21 cellular contexts compared by ENCODE assay signal in genomic region chr6:160259143-160259425, GRCh38. TPM values are rescaled to one million over a fixed set of nuclear protein-coding genes. Genes with fewer than 3 reads are reported as not detected.
A peak's percentile ranks its signal among the peaks of the same experiment; 100 is the strongest.
DNase-seq lines count a peak whose midpoint lies in the region; ATAC-seq, FAIRE-seq and TF ChIP-seq lines count a peak whose summit lies in the region.
"Had no signal": no experiment of that assay in that cellular context is flagged by ENCODE, and none has a peak within 500 bp of the region (broad histone marks: within the 10 kb centered on the region; RNA-seq: fewer than 3 reads in every experiment).

No MANE protein-coding gene starts in this region.

- TF ChIP-seq CTCF in H1 (IDR thresholded peaks at IDR 0.05; ENCODE audit: control extremely low read depth in 1 of 3, insufficient read depth in 1 of 3, low read depth in 1 of 3, low read length in 3 of 3): no peak
- no peak for TF ChIP-seq CTCF in parathyroid adenoma (IDR thresholded peaks at IDR 0.05)
- no peak for TF ChIP-seq CTCF in transverse colon (IDR thresholded peaks at IDR 0.05)

- no peak overlapping the region; the same call in 1 of the 2 replicates for H2BK20ac ChIP-seq in H1 (ENCODE audit: low read length)

- CTCF ChIA-PET in H1 (lab: Charles Lee; ENCODE audit: partially characterized antibody): no interaction called here

- intact Hi-C loops in transverse colon (cut with DNase I; ENCODE audit: low total_unique reads): no loop called here

- peak overlapping the region; percentile 36; the same call in 1 of the 2 replicates for H2BK15ac ChIP-seq in H1 (ENCODE audit: low read length)
- no peak overlapping the region for H2BK15ac ChIP-seq in mesenchymal stem cell (ENCODE audit: low read depth, poor library complexity, severe bottlenecking)

- WGBS in H1 (ENCODE audit: extremely low coverage in 1 of 2, insufficient coverage in 1 of 2, insufficient read length in 1 of 2, insufficient replicate concordance in 2 of 2, low coverage in 1 of 2, low lambda C conversion rate in 2 of 2, missing lambda C conversion rate in 1 of 2), 2 experiments: 91% methylated on average over 8 of the region's 8 CpGs; no CpG with 5 or more reads in 1 of the 2 experiments
- WGBS in mesenchymal stem cell: 85% methylated on average over 6 of the region's 8 CpGs
- WGBS in transverse colon (ENCODE audit: low coverage in 1 of 2), 2 donors: 75 to 87% methylated on average over 3 to 8 of the region's 8 CpGs

- H3K27ac ChIP-seq in H1 (ENCODE audit: low read depth, low read length): no peak overlapping the region
- no peak overlapping the region for H3K27ac ChIP-seq in mesenchymal stem cell (ENCODE audit: low read length, poor library complexity, severe bottlenecking)
- no peak overlapping the region for H3K27ac ChIP-seq in parathyroid adenoma
- peak overlapping the region in 3 of 4 donors; percentile 42 to 70 (median 55) for H3K27ac ChIP-seq in transverse colon

- H3K4me2 ChIP-seq in H1 (ENCODE audit: insufficient read depth in 1 of 2, low read depth in 2 of 2, low read length in 2 of 2): no peak overlapping the region
- no peak overlapping the region for H3K4me2 ChIP-seq in mesenchymal stem cell (ENCODE audit: low read length, poor library complexity, severe bottlenecking)
- H3K4me2 ChIP-seq in parathyroid adenoma (ENCODE audit: low read length): no peak overlapping the region

- no peak overlapping the region; the same call in 1 of the 2 replicates for H2AFZ ChIP-seq in H1 (ENCODE audit: low read length)
- no peak overlapping the region for H2AFZ ChIP-seq in mesenchymal stem cell (ENCODE audit: low read depth, low read length)
- peak overlapping the region; percentile 54 for H2AFZ ChIP-seq in parathyroid adenoma

- TF ChIP-seq EP300 in H1 (IDR thresholded peaks at IDR 0.05; ENCODE audit: borderline replicate concordance in 1 of 2, low read depth in 2 of 2, low read length in 2 of 2): no peak
- no peak for TF ChIP-seq EP300 in transverse colon (IDR thresholded peaks at IDR 0.05; ENCODE audit: low read depth)

- TF ChIP-seq POLR2A in H1 (IDR thresholded peaks at IDR 0.05; ENCODE audit: control extremely low read depth in 1 of 2, low read depth in 2 of 2, low read length in 2 of 2) (no peak), transverse colon (IDR thresholded peaks at IDR 0.05) (no peak)

- no peak overlapping the region for H3K56ac ChIP-seq in H1 (replicated peaks; ENCODE audit: insufficient read length, low read depth, low read length)

- H3K9me3 ChIP-seq in H1 (ENCODE audit: insufficient read depth in 2 of 2, low read depth in 1 of 2, low read length in 1 of 2) (no peaks in the 10 kb centered on the region), mesenchymal stem cell (ENCODE audit: control insufficient read depth, low read length) (no peaks in the 10 kb centered on the region), parathyroid adenoma (ENCODE audit: control insufficient read depth, low read length) (no peaks in the 10 kb centered on the region), transverse colon (no peaks in the 10 kb centered on the region)
- H3K9me3 ChIP-seq: Peyer's patch had no signal

- H2BK12ac ChIP-seq in H1 (ENCODE audit: low read depth, low read length) (peak overlapping the region; percentile 60; the same call in 1 of the 2 replicates), mesenchymal stem cell (ENCODE audit: low read length in 2 of 2) (no peak overlapping the region)

- H3K23ac ChIP-seq in H1 (ENCODE audit: insufficient read length): no peak overlapping the region
- H3K23ac ChIP-seq in mesenchymal stem cell (ENCODE audit: low read length in 2 of 2): no peak overlapping the region

- H4K91ac ChIP-seq in H1 (replicated peaks; ENCODE audit: insufficient read length, low read length): no peak overlapping the region
- no peak overlapping the region for H4K91ac ChIP-seq in mesenchymal stem cell (ENCODE audit: low read length)

- no peaks in the 10 kb centered on the region for H3K23me2 ChIP-seq in H1 (ENCODE audit: low read depth, low read length)

- H3K18ac ChIP-seq in H1 (ENCODE audit: extremely low read depth, low read length) (no peak overlapping the region), mesenchymal stem cell (ENCODE audit: low read depth in 1 of 2, low read length in 2 of 2) (no peak overlapping the region)

- POLR2A ChIA-PET in H1 (lab: Charles Lee; ENCODE audit: partially characterized antibody): no interaction called here

- H3K79me2 ChIP-seq in H1 (ENCODE audit: control insufficient read depth in 1 of 2, insufficient read depth in 2 of 2, low read length in 2 of 2): no peaks in the 10 kb centered on the region
- H3K79me2 ChIP-seq in parathyroid adenoma: no peaks in the 10 kb centered on the region

- H4K8ac ChIP-seq in H1 (ENCODE audit: extremely low read depth, insufficient read depth, low read length) (no peak overlapping the region; the same call in 1 of the 2 replicates), mesenchymal stem cell (ENCODE audit: low read length) (no peak overlapping the region)

- H3K79me1 ChIP-seq in H1 (ENCODE audit: low read depth, low read length): no peaks in the 10 kb centered on the region
- no peaks in the 10 kb centered on the region for H3K79me1 ChIP-seq in mesenchymal stem cell (replicated peaks; ENCODE audit: low read length, poor library complexity, severe bottlenecking)

- H2BK120ac ChIP-seq in H1 (replicated peaks; ENCODE audit: low read depth, low read length): peak overlapping the region; percentile 56
- H2BK120ac ChIP-seq in mesenchymal stem cell (ENCODE audit: low read depth, low read length): no peak overlapping the region

- no peak for DNase-seq in H1 (ENCODE audit: low read depth in 1 of 2, low spot score in 2 of 2)
- DNase-seq in mesenchymal stem cell: no peak
- no peak for DNase-seq in transverse colon
- DNase-seq in stimulated activated naive CD4-positive, alpha-beta T cell treated with Interleukin-2 at 50 U/mL for 16 hours (lab: John Stamatoyannopoulos, UW): no peak
- no peak for DNase-seq in activated CD8-positive, alpha-beta memory T cell treated with anti-CD3 and anti-CD28 coated beads, Interleukin-2, amount 50 U/mL, for 4 hours
- DNase-seq: ACHN; C1 segment of cervical spinal cord; DMS79; KG1; NCI-H1417; NCI-H187; NCI-H2107; NCI-H510A; NCI-H748 treated with DMSO at 0.1 percent for 48 hours; NK-92 treated with Interleukin-12 subunit alpha and Interleukin-12 subunit beta, amount 100 ng/mL, for 24 hours; Peyer's patch had no signal

- in situ Hi-C loops in transverse colon (cut with MboI; ENCODE audit: low pct_ligation_motif_present in 1 of 4, low pct_unique_long_range_greater_than_20kb in 1 of 4, low sequenced_read_pairs in 3 of 4): no loop called here

- H2BK5ac ChIP-seq in H1 (ENCODE audit: low read depth, low read length) (0 out of 2 replicates have a peak overlapping the region, but pooled peaks have one; percentile 35), mesenchymal stem cell (ENCODE audit: low read depth, low read length, poor library complexity, severe bottlenecking) (no peak overlapping the region)

- no peak for ATAC-seq in GM21447 (IDR thresholded peaks at IDR 0.05; ENCODE audit: unreplicated experiment)

- no peak for FAIRE-seq in H1 (lab: Jason Lieb, UNC)
- FAIRE-seq: GM12892, GM18507 had no signal

- no peak overlapping the region for H3K4ac ChIP-seq in H1 (replicated peaks; ENCODE audit: insufficient read length, low read depth, low read length)
- H3K4ac ChIP-seq in mesenchymal stem cell (ENCODE audit: low read depth in 1 of 2, low read length in 2 of 2): no peak overlapping the region

- H2AK5ac ChIP-seq in H1 (ENCODE audit: low read depth, low read length) (no peak overlapping the region), mesenchymal stem cell (ENCODE audit: low read length, severe bottlenecking) (peak overlapping the region; percentile 57)

- H3K27me3 ChIP-seq in H1 (replicated peaks in 1 of 4; ENCODE audit: control insufficient read depth in 3 of 4, extremely low read depth in 1 of 4, insufficient read depth in 3 of 4, low read length in 3 of 4): peaks cover 0 to 3% (median 0%) of the 10 kb centered on the region in 4 experiments; a peak in 1 of 7 replicates
- H3K27me3 ChIP-seq in mesenchymal stem cell (ENCODE audit: control insufficient read depth in 1 of 2, insufficient read depth in 1 of 2, low read length in 2 of 2): no peaks in the 10 kb centered on the region
- H3K27me3 ChIP-seq in parathyroid adenoma (ENCODE audit: control insufficient read depth, insufficient read depth, low read length): no peaks in the 10 kb centered on the region
- no peaks in the 10 kb centered on the region for H3K27me3 ChIP-seq in transverse colon
- H3K27me3 ChIP-seq: Peyer's patch had no signal

- TF ChIP-seq RAD21 in H1 (IDR thresholded peaks at IDR 0.05 in 1 of 2, conservative IDR thresholded peaks at IDR 0.05 in 1 of 2; ENCODE audit: low read depth in 2 of 2, low read length in 2 of 2): no peak

- H4K5ac ChIP-seq in H1 (ENCODE audit: insufficient read length, low read depth, low read length): no peak overlapping the region

- H3K4me1 ChIP-seq in H1 (replicated peaks in 1 of 4; ENCODE audit: control insufficient read depth in 3 of 4, insufficient read depth in 4 of 4, low read length in 3 of 4): peaks cover 7 to 20% (median 14%) of the 10 kb centered on the region in 4 experiments; a peak in 5 of 7 replicates
- H3K4me1 ChIP-seq in mesenchymal stem cell (ENCODE audit: control insufficient read depth, insufficient read depth, low read depth, low read length): peaks cover 17% of the 10 kb centered on the region
- H3K4me1 ChIP-seq in parathyroid adenoma: peaks cover 3% of the 10 kb centered on the region
- H3K4me1 ChIP-seq in transverse colon: peaks cover 0 to 28% (median 5%) of the 10 kb centered on the region in 4 donors

- no peak overlapping the region for H3K4me3 ChIP-seq in H1 (ENCODE audit: extremely low read depth in 1 of 4, insufficient read depth in 2 of 4, low read depth in 3 of 4, low read length in 4 of 4)
- H3K4me3 ChIP-seq in mesenchymal stem cell (ENCODE audit: insufficient read depth in 1 of 2, low read depth in 1 of 2, low read length in 2 of 2): no peak overlapping the region
- no peak overlapping the region for H3K4me3 ChIP-seq in parathyroid adenoma (ENCODE audit: low read depth, low read length)
- H3K4me3 ChIP-seq in transverse colon: no peak overlapping the region
- H3K4me3 ChIP-seq: Peyer's patch had no signal

- H3K36me3 ChIP-seq in H1 (ENCODE audit: control insufficient read depth in 2 of 4, insufficient read depth in 4 of 4, low read length in 3 of 4) (no peaks in the 10 kb centered on the region), mesenchymal stem cell (ENCODE audit: control insufficient read depth in 1 of 2, insufficient read depth in 2 of 2, low read depth in 1 of 2, low read length in 2 of 2) (peaks cover 0 to 2% of the 10 kb centered on the region in 2 experiments), parathyroid adenoma (ENCODE audit: control insufficient read depth, insufficient read depth, low read length) (no peaks in the 10 kb centered on the region), transverse colon (no peaks in the 10 kb centered on the region)
- H3K36me3 ChIP-seq: Peyer's patch had no signal

- H4K20me1 ChIP-seq in H1 (replicated peaks in 1 of 2; ENCODE audit: control insufficient read depth in 1 of 2, insufficient read depth in 2 of 2, low read length in 2 of 2): no peaks in the 10 kb centered on the region

- H3K9ac ChIP-seq in H1 (replicated peaks in 1 of 4; ENCODE audit: extremely low read depth in 1 of 4, low read depth in 3 of 4, low read length in 3 of 4) (no peak overlapping the region), mesenchymal stem cell (ENCODE audit: low read length) (no peak overlapping the region), parathyroid adenoma (no peak overlapping the region)

- H3K14ac ChIP-seq in H1 (ENCODE audit: insufficient read length): no peak overlapping the region
- no peak overlapping the region for H3K14ac ChIP-seq in mesenchymal stem cell (ENCODE audit: low read length in 2 of 2)

RNA-seq across cellular contexts. Expression of gene SLC22A2, which starts 0.5 kb away (rescaled TPM):
- 1.2 and 1.4 TPM in 2 replicates for total RNA-seq in H1 (2021; fragmentation: NEBNext Ultra II Directional; extraction: Animal tissue kit (Norgen Biotek cat#: 25700))
- 0.23 TPM in 1 of 2 replicates, not detected in the other for polyA plus RNA-seq in H1 (2011; rRNA removed)
- polyA plus RNA-seq in H1 (2011; cell fraction: cytosol; rRNA removed): 0.23 TPM
- polyA plus RNA-seq in H1 (2011; cell fraction: nucleus; rRNA removed): 0.24 TPM
- polyA plus RNA-seq in H1 (2012, experiment 1 of 2): 0.24 to 0.57 TPM (median 0.31 TPM) in 4 replicates
- not detected for polyA plus RNA-seq in H1 (2012, experiment 2 of 2)
- 0.75 TPM for polyA plus RNA-seq in H1 (2013, experiment 1 of 2)
- 0.75 TPM for polyA plus RNA-seq in H1 (2013, experiment 2 of 2)
- polyA minus RNA-seq in H1 (2011; rRNA and poly(A)+ RNA removed): 0.28 and 1.2 TPM in 2 replicates
- not detected for polyA minus RNA-seq in H1 (2011; cell fraction: cytosol; rRNA and poly(A)+ RNA removed)
- polyA minus RNA-seq in H1 (2011; cell fraction: nucleus; rRNA and poly(A)+ RNA removed): 0.40 TPM
- not detected for polyA plus RNA-seq in mesenchymal stem cell (2013, experiment 1 of 2)
- polyA plus RNA-seq in mesenchymal stem cell (2013, experiment 2 of 2): not detected
- not detected for total RNA-seq in transverse colon
- total RNA-seq: HT-29, Peyer's patch had no signal

Comparison
In these comparisons a context has a peak if more than half of its experiments do, and no peak if none do; other contexts are left out.
1. H3K27ac ChIP-seq: peak in transverse colon (3 of 4); none in H1 (single experiment), mesenchymal stem cell (single experiment) and parathyroid adenoma (single experiment).